ENCODE assay signal across 11 cellular contexts in genomic region chr2:43924463-43924862, GRCh38.
"Had no signal": no experiment of that assay in that cellular context is flagged by ENCODE, and none has a peak within 500 bp of the region (broad histone marks: within the 10 kb centered on the region; RNA-seq: fewer than 3 reads in every experiment).

No MANE protein-coding gene starts in this region.

- H3K9ac ChIP-seq: GM23248, KMS-11 had no signal

- H3K4me3 ChIP-seq: GM23248, HAP-1 had no signal

- DNase-seq: GM23248, GOT3, H7, HFFc6, Karpas-422, KBM-7 had no signal

- ATAC-seq: HCT116, HepG2 had no signal

- H3K27ac ChIP-seq: GM23248, HL-60, KMS-11 had no signal

- FAIRE-seq: HepG2 had no signal

- H3K9me3 ChIP-seq: HAP-1 had no signal
